ENCODE assay signal across 1 cellular context in genomic region chr6:63685453-63686379, GRCh38.
TF ChIP-seq lines count a peak whose summit lies in the region.

No MANE protein-coding gene starts in this region.

TF ChIP-seq in GM23338, 12 proteins besides CTCF, POLR2A, EP300 and RAD21 (continued from another document):
- TF ChIP-seq REST (IDR thresholded peaks at IDR 0.05; ENCODE audit: unreplicated experiment) (no peak), ZNF331 (CRISPR knock-in tag; IDR thresholded peaks at IDR 0.05; ENCODE audit: low read depth) (no peak), CREB1 (CRISPR knock-in tag; IDR thresholded peaks at IDR 0.05; ENCODE audit: low read depth) (no peak), POLR2AphosphoS5 (IDR thresholded peaks at IDR 0.05; ENCODE audit: low read depth) (no peak), JUNB (IDR thresholded peaks at IDR 0.05; ENCODE audit: unreplicated experiment) (no peak), ZNF114 (CRISPR knock-in tag; IDR thresholded peaks at IDR 0.05) (no peak)
